16 cellular contexts compared by ENCODE assay signal in genomic region chr5:127987354-127988148, GRCh38.
A peak's percentile ranks its signal among the peaks of the same experiment; 100 is the strongest.
DNase-seq lines count a peak whose midpoint lies in the region; ATAC-seq and TF ChIP-seq lines count a peak whose summit lies in the region.
"Had no signal": no experiment of that assay in that cellular context is flagged by ENCODE, and none has a peak within 500 bp of the region (broad histone marks: within the 10 kb centered on the region; RNA-seq: fewer than 3 reads in every experiment).

No MANE protein-coding gene starts in this region.

- peak overlapping the region in 1 of 2 experiments; percentile 2 for H2BK12ac ChIP-seq in mesenchymal stem cell (ENCODE audit: low read length in 2 of 2)

- H3K27me3 ChIP-seq in mesenchymal stem cell (ENCODE audit: control insufficient read depth in 1 of 2, insufficient read depth in 1 of 2, low read length in 2 of 2) = no peaks in the 10 kb centered on the region
- H3K27me3 ChIP-seq: BE2C, thyroid gland had no signal

- no peak overlapping the region for H3K4me3 ChIP-seq in HFF-Myc (replicated peaks; ENCODE audit: low read depth, low read length)
- no peak overlapping the region for H3K4me3 ChIP-seq in astrocyte of the cerebellum (ENCODE audit: low read depth, low read length)
- no peak overlapping the region for H3K4me3 ChIP-seq in mesenchymal stem cell (ENCODE audit: insufficient read depth in 1 of 2, low read depth in 1 of 2, low read length in 2 of 2)
- H3K4me3 ChIP-seq: thyroid gland had no signal

- WGBS in mesenchymal stem cell = 48% methylated on average over 2 of the region's 2 CpGs

- no peak for TF ChIP-seq CTCF in C4-2B (conservative IDR thresholded peaks at IDR 0.05)
- TF ChIP-seq CTCF in HFF-Myc (IDR thresholded peaks at IDR 0.05; ENCODE audit: low read depth, low read length, missing control alignments) = no peak
- TF ChIP-seq CTCF in astrocyte of the cerebellum (IDR thresholded peaks at IDR 0.05; ENCODE audit: low read depth, low read length, missing control alignments) = no peak

- H3K4me2 ChIP-seq in mesenchymal stem cell (ENCODE audit: low read length, poor library complexity, severe bottlenecking) = no peak overlapping the region

- ATAC-seq in GM18861 (IDR thresholded peaks at IDR 0.05; ENCODE audit: unreplicated experiment) (no peak), GM21528 (IDR thresholded peaks at IDR 0.05; ENCODE audit: low FRiP score, unreplicated experiment) (no peak)
- ATAC-seq: WTC11 had no signal

- H3K79me1 ChIP-seq in mesenchymal stem cell (replicated peaks; ENCODE audit: low read length, poor library complexity, severe bottlenecking) = no peaks in the 10 kb centered on the region

- H3K23ac ChIP-seq in mesenchymal stem cell (ENCODE audit: low read length in 2 of 2) = no peak overlapping the region

- in situ Hi-C loops in astrocyte of the cerebellum (cut with HindIII; ENCODE audit: low sequenced_read_pairs) = no loop called here

- H3K9ac ChIP-seq in mesenchymal stem cell (ENCODE audit: low read length) = no peak overlapping the region

- H2AK5ac ChIP-seq in mesenchymal stem cell (ENCODE audit: low read length, severe bottlenecking) = peak overlapping the region; percentile 8

- H3K4ac ChIP-seq in mesenchymal stem cell (ENCODE audit: low read depth in 1 of 2, low read length in 2 of 2) = no peak overlapping the region

- DNase-seq in HFF-Myc (ENCODE audit: extremely low read depth, low read depth) (peak; percentile 50), astrocyte of the cerebellum (ENCODE audit: low read depth) (peak; percentile 35), mesenchymal stem cell (no peak), amniotic stem cell (lab: John Stamatoyannopoulos, UW) (no peak), GDM1 (lab: John Stamatoyannopoulos, UW) (no peak)
- DNase-seq: DND-41; effector CD4-positive, alpha-beta T cell; mesendoderm; stimulated activated CD4-positive, alpha-beta T cell treated with anti-CD3 and anti-CD28 coated beads, Interleukin-4, amount 100 ng/mL, for 1 hour; T-helper 1 cell; thyroid gland had no signal

- H3K4me1 ChIP-seq in mesenchymal stem cell (ENCODE audit: control insufficient read depth, insufficient read depth, low read depth, low read length) = peaks cover 2% of the 10 kb centered on the region
- H3K4me1 ChIP-seq: BE2C, thyroid gland had no signal

- H2BK15ac ChIP-seq in mesenchymal stem cell (ENCODE audit: low read depth, poor library complexity, severe bottlenecking) = peak overlapping the region; percentile 73

- no peak overlapping the region for H2BK5ac ChIP-seq in mesenchymal stem cell (ENCODE audit: low read depth, low read length, poor library complexity, severe bottlenecking)

- no peak overlapping the region for H4K91ac ChIP-seq in mesenchymal stem cell (ENCODE audit: low read length)

- no peaks in the 10 kb centered on the region for H3K9me3 ChIP-seq in mesenchymal stem cell (ENCODE audit: control insufficient read depth, low read length)
- H3K9me3 ChIP-seq: BE2C, thyroid gland had no signal

- no peak overlapping the region for H2AFZ ChIP-seq in mesenchymal stem cell (ENCODE audit: low read depth, low read length)

- H3K36me3 ChIP-seq in mesenchymal stem cell (ENCODE audit: control insufficient read depth in 1 of 2, insufficient read depth in 2 of 2, low read depth in 1 of 2, low read length in 2 of 2) = no peaks in the 10 kb centered on the region
- H3K36me3 ChIP-seq: BE2C, thyroid gland had no signal

- H3K27ac ChIP-seq in C4-2B (peak overlapping the region; percentile 19; the same call in 1 of the 2 replicates), mesenchymal stem cell (ENCODE audit: low read length, poor library complexity, severe bottlenecking) (peak overlapping the region; percentile 90)
- H3K27ac ChIP-seq: thyroid gland had no signal

- H4K8ac ChIP-seq in mesenchymal stem cell (ENCODE audit: low read length) = no peak overlapping the region

- no peak overlapping the region for H2BK120ac ChIP-seq in mesenchymal stem cell (ENCODE audit: low read depth, low read length)

- H3K14ac ChIP-seq in mesenchymal stem cell (ENCODE audit: low read length in 2 of 2) = no peak overlapping the region

- H3K18ac ChIP-seq in mesenchymal stem cell (ENCODE audit: low read depth in 1 of 2, low read length in 2 of 2) = peak overlapping the region in 1 of 2 experiments; percentile 55

Comparison
In these comparisons a context has a peak if more than half of its experiments do, and no peak if none do; other contexts are left out.
1. DNase-seq: peak in HFF-Myc (single experiment) and astrocyte of the cerebellum (single experiment); none in mesenchymal stem cell (single experiment), amniotic stem cell (single experiment) and GDM1 (single experiment).